In genomic region chr4:126821152-126821551, GRCh38 we compare ENCODE assay signal across 25 cellular contexts.
A peak's percentile ranks its signal among the peaks of the same experiment; 100 is the strongest.
DNase-seq lines count a peak whose midpoint lies in the region; FAIRE-seq and TF ChIP-seq lines count a peak whose summit lies in the region.
"Had no signal": no experiment of that assay in that cellular context is flagged by ENCODE, and none has a peak within 500 bp of the region (broad histone marks: within the 10 kb centered on the region; RNA-seq: fewer than 3 reads in every experiment).

No MANE protein-coding gene starts in this region.

- H3K9me3 Mint-ChIP-seq in Caco-2 (ENCODE audit: unreplicated experiment): no peaks in the 10 kb centered on the region

- H3K4me3 ChIP-seq in small intestine (ENCODE audit: low read depth in 1 of 2, low read length in 2 of 2) (no peak overlapping the region), Caco-2 (ENCODE audit: low read depth, low read length) (no peak overlapping the region), coronary artery (no peak overlapping the region)
- H3K4me3 ChIP-seq: A549; BLaER1 treated with 17β-estradiol and CSF1 and Interleukin-3, amounts not matched to agents 10 nM and 100 nM had no signal

- no peaks in the 10 kb centered on the region for H3K27me3 Mint-ChIP-seq in Caco-2 (ENCODE audit: insufficient read depth, unreplicated experiment)
- H3K27me3 Mint-ChIP-seq: B cell; CD4-positive, alpha-beta T cell had no signal

- intact Hi-C loops in Caco-2 (cut with micrococcal nuclease; ENCODE audit: unreplicated experiment): no loop called here

- H3K36me3 Mint-ChIP-seq in Caco-2 (ENCODE audit: insufficient read depth, unreplicated experiment): no peaks in the 10 kb centered on the region
- H3K36me3 Mint-ChIP-seq: CD8-positive, alpha-beta T cell had no signal

- no peak overlapping the region for H3K27ac Mint-ChIP-seq in Caco-2 (ENCODE audit: unreplicated experiment)
- H3K27ac Mint-ChIP-seq: B cell; CD4-positive, alpha-beta T cell; CD8-positive, alpha-beta T cell had no signal

- CTCF ChIA-PET in Caco-2 (lab: Charles Lee): no interaction called here

- no peaks in the 10 kb centered on the region for H3K36me3 ChIP-seq in small intestine (ENCODE audit: control insufficient read depth in 2 of 2, insufficient read depth in 2 of 2, low read length in 2 of 2)
- no peaks in the 10 kb centered on the region for H3K36me3 ChIP-seq in Caco-2 (ENCODE audit: control insufficient read depth, insufficient read depth, low read length)
- H3K36me3 ChIP-seq: BLaER1 treated with 17β-estradiol and CSF1 and Interleukin-3, amounts not matched to agents 10 nM and 100 nM had no signal

- BruUV-seq in Caco-2 (replicated peaks; lab: Mats Ljungman, UMichigan): no TSS peak

- H3K4me1 Mint-ChIP-seq in Caco-2 (ENCODE audit: low read depth, unreplicated experiment): no peaks in the 10 kb centered on the region
- H3K4me1 Mint-ChIP-seq: B cell had no signal

- DNase-seq in frontal cortex (ENCODE audit: low spot score in 2 of 2) (no peak), small intestine (no peak), Caco-2 (no peak), middle frontal gyrus (ENCODE audit: extremely low spot score, low spot score) (no peak), coronary artery (ENCODE audit: low spot score) (no peak)
- DNase-seq in activated CD4-positive, alpha-beta T cell treated with anti-CD3 and anti-CD28 coated beads, Interleukin-2, amount 50 U/mL, for 4 hours: no peak
- DNase-seq: 8988T; AML-193; CD4-positive, alpha-beta T cell; CD8-positive, alpha-beta T cell; DMS 273 treated with DMSO at 0.1 percent for 48 hours; DMS153; DMS53; DMS79; DND-41; EL; GF-D8 had no signal

- FAIRE-seq in G401.6 (lab: Jason Lieb, UNC) (peak; percentile 6), TTC549 (lab: Jason Lieb, UNC) (peak; percentile 7), frontal cortex (lab: Jason Lieb, UNC) (peak; percentile 63), small intestine (lab: Jason Lieb, UNC) (peak; percentile 10)
- FAIRE-seq: A549, GM12891, GM19239 had no signal

- 76 to 91% (median 81%) methylated on average over 1 of the region's 1 CpG for WGBS in small intestine, 3 donors

- no peak for TF ChIP-seq CTCF in Caco-2 (IDR thresholded peaks at IDR 0.05; ENCODE audit: insufficient read depth in 1 of 2, low read depth in 1 of 2, low read length in 1 of 2, severe bottlenecking in 1 of 2, unreplicated experiment in 1 of 2)
- no peak for TF ChIP-seq CTCF in coronary artery (IDR thresholded peaks at IDR 0.05)

- H3K27ac ChIP-seq in small intestine (ENCODE audit: low read depth in 1 of 2, low read length in 1 of 2): no peak overlapping the region
- H3K27ac ChIP-seq in coronary artery: no peak overlapping the region
- H3K27ac ChIP-seq: A549; BLaER1 treated with 17β-estradiol and CSF1 and Interleukin-3, amounts not matched to agents 10 nM and 100 nM; C4-2B had no signal

- H3K9me3 ChIP-seq in small intestine (ENCODE audit: control insufficient read depth, low read depth) (no peaks in the 10 kb centered on the region), Caco-2 (no peaks in the 10 kb centered on the region)
- H3K9me3 ChIP-seq: A549 had no signal

- no peaks in the 10 kb centered on the region for H3K4me1 ChIP-seq in small intestine (ENCODE audit: control insufficient read depth in 2 of 2, insufficient read depth in 1 of 2, low read depth in 1 of 2, low read length in 1 of 2)
- H3K4me1 ChIP-seq in Caco-2: no peaks in the 10 kb centered on the region
- H3K4me1 ChIP-seq: A549; BLaER1 treated with 17β-estradiol and CSF1 and Interleukin-3, amounts not matched to agents 10 nM and 100 nM had no signal

- H3K27me3 ChIP-seq in small intestine (ENCODE audit: control insufficient read depth in 2 of 2, insufficient read depth in 2 of 2, low read length in 2 of 2): no peaks in the 10 kb centered on the region
- H3K27me3 ChIP-seq in Caco-2 (replicated peaks; ENCODE audit: control insufficient read depth, insufficient read depth, low read length): no peaks in the 10 kb centered on the region
- H3K27me3 ChIP-seq: BLaER1 treated with 17β-estradiol and CSF1 and Interleukin-3, amounts not matched to agents 10 nM and 100 nM had no signal

- POLR2A ChIA-PET in Caco-2 (lab: Charles Lee): no interaction called here

- no peak overlapping the region for H3K4me3 Mint-ChIP-seq in Caco-2 (ENCODE audit: unreplicated experiment)
- H3K4me3 Mint-ChIP-seq: B cell; CD4-positive, alpha-beta T cell; CD8-positive, alpha-beta T cell had no signal
